12 cellular contexts compared by ENCODE assay signal in genomic region chr19:50387176-50387867, GRCh38. TPM values are rescaled to one million over a fixed set of nuclear protein-coding genes. Genes with fewer than 3 reads are reported as not detected.
DNase-seq lines count a peak whose midpoint lies in the region; ATAC-seq and TF ChIP-seq lines count a peak whose summit lies in the region.
"Had no signal": no experiment of that assay in that cellular context is flagged by ENCODE, and none has a peak within 500 bp of the region (broad histone marks: within the 10 kb centered on the region; RNA-seq: fewer than 3 reads in every experiment).

No MANE protein-coding gene starts in this region.

- H3K4me2 ChIP-seq in BLaER1 = no peak overlapping the region

- intact Hi-C loops in activated T-helper 2 cell treated with anti-CD3 and anti-CD28 coated beads, Interferon-gamma antibody, Interleukin-2, Interleukin-4, amounts not matched to agents 10 μg/mL and 5 μg/mL and 100 μg/mL, durations not matched to agents 14 hours and 24 hours and 36 hours (cut with micrococcal nuclease) = no loop called here
- intact Hi-C loops in lower lobe of right lung (cut with DNase I) = no loop called here

- no peaks in the 10 kb centered on the region for H3K9me3 Mint-ChIP-seq in activated T-helper 2 cell treated with anti-CD3 and anti-CD28 coated beads, Interferon-gamma antibody, Interleukin-2, Interleukin-4, amounts not matched to agents 10 μg/mL and 5 μg/mL and 100 μg/mL, durations not matched to agents 14 hours and 24 hours and 36 hours

- H3K27ac Mint-ChIP-seq in activated T-helper 2 cell treated with anti-CD3 and anti-CD28 coated beads, Interferon-gamma antibody, Interleukin-2, Interleukin-4, amounts not matched to agents 10 μg/mL and 5 μg/mL and 100 μg/mL, durations not matched to agents 14 hours and 24 hours and 36 hours = no peak overlapping the region

- H3K27ac ChIP-seq in BLaER1 = no peak overlapping the region
- peak overlapping the region; percentile 56 for H3K27ac ChIP-seq in lower lobe of right lung
- H3K27ac ChIP-seq: esophagus muscularis mucosa had no signal

- peak; percentile 57 for DNase-seq in HCEC 1CT
- DNase-seq in activated T-helper 2 cell treated with anti-CD3 and anti-CD28 coated beads, Interferon-gamma antibody, Interleukin-2, Interleukin-4, amounts not matched to agents 10 μg/mL and 5 μg/mL and 100 μg/mL, durations not matched to agents 14 hours and 24 hours and 36 hours (ENCODE audit: low spot score) = no peak
- DNase-seq in lower lobe of right lung = peak; percentile 80
- DNase-seq in activated gamma-delta T cell treated with Interleukin-2 at 50 U/mL for 16 hours = no peak
- no peak for DNase-seq in GM19240 (ENCODE audit: insufficient read length, low spot score)
- DNase-seq in SKM-1 treated with dmso at 0.1 percent for 144 hours (lab: John Stamatoyannopoulos, UW; ENCODE audit: unreplicated experiment) = no peak
- DNase-seq in NCI-H2196 treated with DMSO at 0.1 percent for 48 hours (lab: John Stamatoyannopoulos, UW; ENCODE audit: unreplicated experiment) = no peak
- DNase-seq: activated CD4-positive, alpha-beta T cell treated with anti-CD3 and anti-CD28 coated beads, Interleukin-2, amount 50 U/mL, for 4 hours; stimulated activated CD4-positive, alpha-beta T cell treated with anti-CD3 and anti-CD28 coated beads, Interleukin-4, amount 100 ng/mL, for 24 hours had no signal

- peaks cover 54% of the 10 kb centered on the region for H3K36me3 Mint-ChIP-seq in activated T-helper 2 cell treated with anti-CD3 and anti-CD28 coated beads, Interferon-gamma antibody, Interleukin-2, Interleukin-4, amounts not matched to agents 10 μg/mL and 5 μg/mL and 100 μg/mL, durations not matched to agents 14 hours and 24 hours and 36 hours (ENCODE audit: low read depth)

- no peak for TF ChIP-seq CTCF in lower lobe of right lung (IDR thresholded peaks at IDR 0.05)

- H3K36me3 ChIP-seq in BLaER1 (peaks cover 74% of the 10 kb centered on the region), lower lobe of right lung (peaks cover 8% of the 10 kb centered on the region)

- H3K4me1 Mint-ChIP-seq in activated T-helper 2 cell treated with anti-CD3 and anti-CD28 coated beads, Interferon-gamma antibody, Interleukin-2, Interleukin-4, amounts not matched to agents 10 μg/mL and 5 μg/mL and 100 μg/mL, durations not matched to agents 14 hours and 24 hours and 36 hours (ENCODE audit: low read depth) = peaks cover 27% of the 10 kb centered on the region

- H3K4me3 ChIP-seq in BLaER1 = no peak overlapping the region
- H3K4me3 ChIP-seq in lower lobe of right lung = peak overlapping the region; percentile 16
- H3K4me3 ChIP-seq: esophagus muscularis mucosa had no signal

- no peak for ATAC-seq in lower lobe of right lung

- peak overlapping the region; percentile 38 for H3K4me3 Mint-ChIP-seq in activated T-helper 2 cell treated with anti-CD3 and anti-CD28 coated beads, Interferon-gamma antibody, Interleukin-2, Interleukin-4, amounts not matched to agents 10 μg/mL and 5 μg/mL and 100 μg/mL, durations not matched to agents 14 hours and 24 hours and 36 hours (ENCODE audit: low read depth)

- H3K4me1 ChIP-seq in BLaER1 (peaks cover 34% of the 10 kb centered on the region), lower lobe of right lung (peaks cover 28% of the 10 kb centered on the region)

- H4K20me1 ChIP-seq in BLaER1 = peaks cover 49% of the 10 kb centered on the region

- no peaks in the 10 kb centered on the region for H3K27me3 ChIP-seq in BLaER1
- H3K27me3 ChIP-seq in lower lobe of right lung (ENCODE audit: low read depth) = no peaks in the 10 kb centered on the region
- H3K27me3 ChIP-seq: esophagus muscularis mucosa had no signal

- H3K9me3 ChIP-seq in BLaER1 (peaks cover 30% of the 10 kb centered on the region), lower lobe of right lung (no peaks in the 10 kb centered on the region)
- H3K9me3 ChIP-seq: esophagus muscularis mucosa had no signal

- H3K9ac ChIP-seq in BLaER1 = peak overlapping the region; percentile 8; the same call in 1 of the 2 replicates

- H3K27me3 Mint-ChIP-seq in activated T-helper 2 cell treated with anti-CD3 and anti-CD28 coated beads, Interferon-gamma antibody, Interleukin-2, Interleukin-4, amounts not matched to agents 10 μg/mL and 5 μg/mL and 100 μg/mL, durations not matched to agents 14 hours and 24 hours and 36 hours (ENCODE audit: low read depth) = no peaks in the 10 kb centered on the region

RNA-seq across cellular contexts. Expression of gene POLD1, which starts 3.2 kb away (rescaled TPM):
- 153 and 162 TPM in 2 replicates for total RNA-seq in activated T-helper 2 cell treated with anti-CD3 and anti-CD28 coated beads, Interferon-gamma antibody, Interleukin-2, Interleukin-4, amounts not matched to agents 10 μg/mL and 5 μg/mL and 100 μg/mL, durations not matched to agents 14 hours and 24 hours and 36 hours
- 35.1 TPM for total RNA-seq in lower lobe of right lung

RNA-seq across cellular contexts. Expression of gene NR1H2, which starts 11.1 kb away (rescaled TPM):
- 76.1 and 79.9 TPM in 2 replicates for total RNA-seq in activated T-helper 2 cell treated with anti-CD3 and anti-CD28 coated beads, Interferon-gamma antibody, Interleukin-2, Interleukin-4, amounts not matched to agents 10 μg/mL and 5 μg/mL and 100 μg/mL, durations not matched to agents 14 hours and 24 hours and 36 hours
- total RNA-seq in lower lobe of right lung = 100 TPM

RNA-seq across cellular contexts. Expression of gene NAPSA, which starts 21.9 kb away (rescaled TPM):
- total RNA-seq in activated T-helper 2 cell treated with anti-CD3 and anti-CD28 coated beads, Interferon-gamma antibody, Interleukin-2, Interleukin-4, amounts not matched to agents 10 μg/mL and 5 μg/mL and 100 μg/mL, durations not matched to agents 14 hours and 24 hours and 36 hours = 5.1 and 5.5 TPM in 2 replicates
- 1,633 TPM for total RNA-seq in lower lobe of right lung

RNA-seq across cellular contexts. Expression of gene SPIB, which starts 31.4 kb away (rescaled TPM):
- 0.66 and 0.80 TPM in 2 replicates for total RNA-seq in activated T-helper 2 cell treated with anti-CD3 and anti-CD28 coated beads, Interferon-gamma antibody, Interleukin-2, Interleukin-4, amounts not matched to agents 10 μg/mL and 5 μg/mL and 100 μg/mL, durations not matched to agents 14 hours and 24 hours and 36 hours
- 0.12 TPM for total RNA-seq in lower lobe of right lung
- total RNA-seq: osteocyte had no signal

RNA-seq across cellular contexts. Expression of gene MYBPC2, which starts 45.4 kb away (rescaled TPM):
- total RNA-seq in activated T-helper 2 cell treated with anti-CD3 and anti-CD28 coated beads, Interferon-gamma antibody, Interleukin-2, Interleukin-4, amounts not matched to agents 10 μg/mL and 5 μg/mL and 100 μg/mL, durations not matched to agents 14 hours and 24 hours and 36 hours = 0.21 and 0.25 TPM in 2 replicates
- total RNA-seq in lower lobe of right lung = not detected
- total RNA-seq: esophagus muscularis mucosa, osteocyte had no signal

Comparison
In these comparisons a context has a peak if more than half of its experiments do, and no peak if none do; other contexts are left out.
1. DNase-seq: peak in HCEC 1CT (single experiment) and lower lobe of right lung (single experiment); none in activated T-helper 2 cell treated with anti-CD3 and anti-CD28 coated beads, Interferon-gamma antibody, Interleukin-2, Interleukin-4, amounts not matched to agents 10 μg/mL and 5 μg/mL and 100 μg/mL, durations not matched to agents 14 hours and 24 hours and 36 hours (single experiment), activated gamma-delta T cell treated with Interleukin-2 at 50 U/mL for 16 hours (single experiment), GM19240 (single experiment), SKM-1 treated with dmso at 0.1 percent for 144 hours (single experiment) and NCI-H2196 treated with DMSO at 0.1 percent for 48 hours (single experiment).
2. RNA of gene NAPSA, which starts 21.9 kb away (total RNA-seq): 1,633 TPM in lower lobe of right lung (single experiment); 5.1 to 5.5 TPM in activated T-helper 2 cell treated with anti-CD3 and anti-CD28 coated beads, Interferon-gamma antibody, Interleukin-2, Interleukin-4, amounts not matched to agents 10 μg/mL and 5 μg/mL and 100 μg/mL, durations not matched to agents 14 hours and 24 hours and 36 hours; every median in the first group is over 100 times any median in the second.